ENCODE assay signal across 1 cellular context in the genomic region with DNA sequence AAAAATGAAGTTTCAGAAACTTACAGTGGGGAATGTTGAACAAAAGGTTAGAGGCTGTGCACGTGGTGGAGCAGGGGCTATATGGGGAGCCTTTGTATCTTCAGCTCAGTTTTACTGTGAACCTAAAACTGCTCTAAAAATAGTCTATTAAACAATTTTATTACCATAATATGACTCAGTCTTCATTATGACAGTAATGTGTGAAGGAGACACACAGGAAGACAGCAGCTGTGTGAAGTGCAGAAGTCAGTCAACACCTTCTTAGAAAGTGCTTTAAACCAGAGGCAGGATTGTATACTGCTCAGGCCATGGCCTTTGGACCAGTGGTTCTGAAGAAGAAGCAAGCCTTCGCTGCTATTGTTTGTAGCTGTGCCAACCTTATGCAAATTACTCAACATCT.
TF ChIP-seq lines count a peak whose summit lies in the region.

No MANE protein-coding gene starts in this region.

TF ChIP-seq in SK-N-SH, 30 proteins besides CTCF, POLR2A, EP300 and RAD21 (continued from another document):
- TF ChIP-seq SIN3A (IDR thresholded peaks at IDR 0.05; ENCODE audit: borderline replicate concordance, low read depth, low read length) (no peak), POLR2AphosphoS5 (IDR thresholded peaks at IDR 0.05; ENCODE audit: low read depth, low read length) (no peak), NFIC (IDR thresholded peaks at IDR 0.05; ENCODE audit: borderline replicate concordance) (no peak), FOSL2 (IDR thresholded peaks at IDR 0.05; ENCODE audit: borderline replicate concordance, low read depth) (no peak), IRF3 (IDR thresholded peaks at IDR 0.05; ENCODE audit: low read depth, low read length) (no peak), FOXM1 (IDR thresholded peaks at IDR 0.05; ENCODE audit: low read depth) (no peak), YY1 (IDR thresholded peaks at IDR 0.05; ENCODE audit: low read depth) (no peak)
- TF ChIP-seq, protein P1, sequence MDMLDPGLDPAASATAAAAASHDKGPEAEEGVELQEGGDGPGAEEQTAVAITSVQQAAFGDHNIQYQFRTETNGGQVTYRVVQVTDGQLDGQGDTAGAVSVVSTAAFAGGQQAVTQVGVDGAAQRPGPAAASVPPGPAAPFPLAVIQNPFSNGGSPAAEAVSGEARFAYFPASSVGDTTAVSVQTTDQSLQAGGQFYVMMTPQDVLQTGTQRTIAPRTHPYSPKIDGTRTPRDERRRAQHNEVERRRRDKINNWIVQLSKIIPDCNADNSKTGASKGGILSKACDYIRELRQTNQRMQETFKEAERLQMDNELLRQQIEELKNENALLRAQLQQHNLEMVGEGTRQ (IDR thresholded peaks at IDR 0.05; ENCODE audit: borderline replicate concordance, low read depth, low read length) = no peak
- TF ChIP-seq, protein P2, sequence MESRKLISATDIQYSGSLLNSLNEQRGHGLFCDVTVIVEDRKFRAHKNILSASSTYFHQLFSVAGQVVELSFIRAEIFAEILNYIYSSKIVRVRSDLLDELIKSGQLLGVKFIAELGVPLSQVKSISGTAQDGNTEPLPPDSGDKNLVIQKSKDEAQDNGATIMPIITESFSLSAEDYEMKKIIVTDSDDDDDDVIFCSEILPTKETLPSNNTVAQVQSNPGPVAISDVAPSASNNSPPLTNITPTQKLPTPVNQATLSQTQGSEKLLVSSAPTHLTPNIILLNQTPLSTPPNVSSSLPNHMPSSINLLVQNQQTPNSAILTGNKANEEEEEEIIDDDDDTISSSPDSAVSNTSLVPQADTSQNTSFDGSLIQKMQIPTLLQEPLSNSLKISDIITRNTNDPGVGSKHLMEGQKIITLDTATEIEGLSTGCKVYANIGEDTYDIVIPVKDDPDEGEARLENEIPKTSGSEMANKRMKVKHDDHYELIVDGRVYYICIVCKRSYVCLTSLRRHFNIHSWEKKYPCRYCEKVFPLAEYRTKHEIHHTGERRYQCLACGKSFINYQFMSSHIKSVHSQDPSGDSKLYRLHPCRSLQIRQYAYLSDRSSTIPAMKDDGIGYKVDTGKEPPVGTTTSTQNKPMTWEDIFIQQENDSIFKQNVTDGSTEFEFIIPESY (IDR thresholded peaks at IDR 0.05; ENCODE audit: borderline replicate concordance, low read depth) = no peak
TF ChIP-seq in SK-N-SH: peak in this region for 0.
